In the genomic region with DNA sequence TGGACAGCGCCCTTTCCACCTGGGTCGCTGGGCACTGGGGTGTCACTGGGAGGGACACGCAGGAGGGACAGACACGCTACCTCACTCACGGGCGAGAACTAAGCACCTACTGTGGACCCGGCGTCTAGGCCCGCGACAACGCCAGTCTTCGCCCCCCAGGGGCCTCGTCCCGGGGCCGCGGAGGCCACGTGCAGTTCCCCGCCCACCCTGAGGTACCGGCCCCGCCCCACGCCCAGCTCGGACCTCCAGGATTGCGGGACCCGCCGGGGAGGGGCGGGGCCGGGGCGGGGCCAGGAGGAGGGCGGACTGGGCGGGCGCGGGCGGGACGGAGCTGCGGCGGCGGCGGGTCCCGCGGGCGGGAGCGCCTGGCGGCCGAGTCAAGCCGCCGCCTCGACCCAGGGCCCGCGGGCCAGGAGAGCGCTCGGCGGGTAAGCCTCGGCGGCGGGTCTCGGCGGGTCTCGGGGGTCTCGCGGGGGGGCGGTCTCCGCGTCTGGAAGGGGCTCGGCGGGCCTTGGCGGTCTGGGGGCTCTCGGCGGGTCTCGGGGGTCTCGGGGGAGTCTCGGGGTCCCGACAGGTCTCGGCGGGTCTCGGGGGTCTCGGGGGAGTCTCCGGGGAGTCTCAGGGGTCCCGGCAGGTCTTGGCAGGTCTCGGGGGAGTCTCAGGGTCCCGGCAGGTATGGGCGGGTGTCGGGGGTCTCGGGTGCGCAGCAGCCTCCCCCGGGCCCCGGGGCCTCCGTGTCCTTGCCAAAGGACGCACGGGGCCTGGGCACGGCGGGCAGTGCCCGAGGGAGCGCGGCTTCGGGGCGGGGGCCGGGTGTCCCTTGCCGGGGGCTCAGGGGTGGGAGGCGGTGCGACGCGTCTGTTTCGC, we compare ENCODE assay signal across 8 cellular contexts. TPM values are rescaled to one million over a fixed set of nuclear protein-coding genes. Genes with fewer than 3 reads are reported as not detected.
A peak's percentile ranks its signal among the peaks of the same experiment; 100 is the strongest.
DNase-seq lines count a peak whose midpoint lies in the region; ATAC-seq and TF ChIP-seq lines count a peak whose summit lies in the region.

A gene with protein sequence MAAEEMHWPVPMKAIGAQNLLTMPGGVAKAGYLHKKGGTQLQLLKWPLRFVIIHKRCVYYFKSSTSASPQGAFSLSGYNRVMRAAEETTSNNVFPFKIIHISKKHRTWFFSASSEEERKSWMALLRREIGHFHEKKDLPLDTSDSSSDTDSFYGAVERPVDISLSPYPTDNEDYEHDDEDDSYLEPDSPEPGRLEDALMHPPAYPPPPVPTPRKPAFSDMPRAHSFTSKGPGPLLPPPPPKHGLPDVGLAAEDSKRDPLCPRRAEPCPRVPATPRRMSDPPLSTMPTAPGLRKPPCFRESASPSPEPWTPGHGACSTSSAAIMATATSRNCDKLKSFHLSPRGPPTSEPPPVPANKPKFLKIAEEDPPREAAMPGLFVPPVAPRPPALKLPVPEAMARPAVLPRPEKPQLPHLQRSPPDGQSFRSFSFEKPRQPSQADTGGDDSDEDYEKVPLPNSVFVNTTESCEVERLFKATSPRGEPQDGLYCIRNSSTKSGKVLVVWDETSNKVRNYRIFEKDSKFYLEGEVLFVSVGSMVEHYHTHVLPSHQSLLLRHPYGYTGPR (plus strand): TSS at position 375 of the 867 bp plus-strand sequence. CDS start 27,533 bp downstream, outside the sequence.

- H3K36me3 ChIP-seq in mucosa of stomach (ENCODE audit: control insufficient read depth, insufficient read depth, low read length): no peaks in the 10 kb centered on the region

- no peak for TF ChIP-seq CTCF in subcutaneous adipose tissue (IDR thresholded peaks at IDR 0.05; ENCODE audit: low read depth)

- H3K27me3 ChIP-seq in mucosa of stomach (ENCODE audit: control insufficient read depth, insufficient read depth, low read length): no peaks in the 10 kb centered on the region

- H3K9ac ChIP-seq in mucosa of stomach (ENCODE audit: low read length): peak within 1 kb of the TSS; percentile 79

- H3K4me1 ChIP-seq in mucosa of stomach (ENCODE audit: control insufficient read depth, insufficient read depth, low read length): peaks cover 57% of the 10 kb centered on the region

- H3K9me3 ChIP-seq in mucosa of stomach (ENCODE audit: control insufficient read depth, low read length): no peaks in the 10 kb centered on the region

- DNase-seq in NCI-H345 (lab: John Stamatoyannopoulos, UW) (peak; percentile 49), NCI-H345 treated with DMSO at 0.1 percent for 48 hours (lab: John Stamatoyannopoulos, UW; ENCODE audit: unreplicated experiment) (no peak), NCI-H460 (ENCODE audit: extremely low read depth, low read depth) (peak; percentile 51), activated T-cell treated with anti-CD3 and anti-CD28 coated beads for 48 hours (ENCODE audit: low read depth) (peak; percentile 72)

- peak within 1 kb of the TSS; percentile 63 for H3K4me3 ChIP-seq in mucosa of stomach (ENCODE audit: low read length)

- ATAC-seq in esophagus mucosa (peak; percentile 26), GM19035 (IDR thresholded peaks at IDR 0.05; ENCODE audit: unreplicated experiment) (no peak)

RNA-seq across cellular contexts. Expression of the gene that starts here (rescaled TPM):
- total RNA-seq in NCI-H460 (2014; rRNA removed; shearing (Covaris generic)): 7.5 and 8.2 TPM in 2 replicates
- 44.3 and 61.6 TPM in 2 replicates for polyA plus RNA-seq in NCI-H460 (2014; cell fraction: nucleus; rRNA removed)
- total RNA-seq in esophagus mucosa (32.6 TPM), subcutaneous adipose tissue (10 to 100 TPM; 23.5 to 52.7 (median 43.7) TPM)
